Comparison of ENCODE assay signal across 11 cellular contexts in genomic region chr5:149060325-149060724, GRCh38. TPM values are rescaled to one million over a fixed set of nuclear protein-coding genes. Genes with fewer than 3 reads are reported as not detected.
A peak's percentile ranks its signal among the peaks of the same experiment; 100 is the strongest.
DNase-seq lines count a peak whose midpoint lies in the region; ATAC-seq and TF ChIP-seq lines count a peak whose summit lies in the region.
"Had no signal": no experiment of that assay in that cellular context is flagged by ENCODE, and none has a peak within 500 bp of the region (broad histone marks: within the 10 kb centered on the region; RNA-seq: fewer than 3 reads in every experiment).

No MANE protein-coding gene starts in this region.

- no peaks in the 10 kb centered on the region for H3K36me3 Mint-ChIP-seq in activated T-cell treated with anti-CD3 and anti-CD28 coated beads, Interleukin-2, amount 50 U/mL, for 4 hours (ENCODE audit: insufficient read depth)
- H3K36me3 Mint-ChIP-seq: activated naive CD8-positive, alpha-beta T cell treated with anti-CD3 and anti-CD28 coated beads for 36 hours had no signal

- peak overlapping the region; percentile 99 for H3K27ac ChIP-seq in PC-9

- peaks cover 60% of the 10 kb centered on the region for H3K4me1 ChIP-seq in PC-9 (replicated peaks; ENCODE audit: insufficient read depth)

- intact Hi-C loops in PC-9 (cut with micrococcal nuclease; ENCODE audit: unreplicated experiment): loop anchor here (5.0 kb wide), 2 partner anchors 67 to 147 kb away; no protein-coding TSS in a partner anchor

- H3K4me3 ChIP-seq in PC-9 (no peak overlapping the region), fibroblast of mammary gland (ENCODE audit: control insufficient read depth, low read depth, low read length) (no peak overlapping the region)

- no peak for ATAC-seq in GM18520 (IDR thresholded peaks at IDR 0.05; ENCODE audit: unreplicated experiment)
- no peak for ATAC-seq in activated T-cell treated with anti-CD3 and anti-CD28 coated beads, Interleukin-2, amount 50 U/mL, for 4 hours

- H3K27me3 ChIP-seq in PC-9 (ENCODE audit: insufficient read depth, low read depth): no peaks in the 10 kb centered on the region

- CTCF ChIA-PET in PC-9 (lab: Charles Lee) (no interaction called here), GM10248 (lab: Yijun Ruan, JAX) (no interaction called here)

- peak overlapping the region; percentile 72 for H3K4me2 ChIP-seq in PC-9

- H3K4me1 Mint-ChIP-seq in activated T-cell treated with anti-CD3 and anti-CD28 coated beads, Interleukin-2, amount 50 U/mL, for 4 hours (ENCODE audit: low read depth): no peaks in the 10 kb centered on the region
- H3K4me1 Mint-ChIP-seq: activated naive CD8-positive, alpha-beta T cell treated with anti-CD3 and anti-CD28 coated beads for 36 hours had no signal

- no peaks in the 10 kb centered on the region for H3K9me2 ChIP-seq in PC-9 (ENCODE audit: insufficient read depth)

- H3K79me2 ChIP-seq in PC-9 (ENCODE audit: low read depth): peaks cover 51% of the 10 kb centered on the region

- no peak overlapping the region for H3K4me3 Mint-ChIP-seq in activated T-cell treated with anti-CD3 and anti-CD28 coated beads, Interleukin-2, amount 50 U/mL, for 4 hours
- H3K4me3 Mint-ChIP-seq: activated naive CD8-positive, alpha-beta T cell treated with anti-CD3 and anti-CD28 coated beads for 36 hours; neural crest cell had no signal

- DNase-seq in HT1080 (ENCODE audit: low read depth) (peak; percentile 67), PC-9 (peak; percentile 23 to 56), fibroblast of mammary gland (ENCODE audit: low read depth) (peak; percentile 43), renal cortical epithelial cell (ENCODE audit: low read depth) (peak; percentile 75), GM10248 (ENCODE audit: extremely low spot score) (no peak)
- DNase-seq in activated T-cell treated with anti-CD3 and anti-CD28 coated beads, Interleukin-2, amount 50 U/mL, for 4 hours: no peak
- DNase-seq: activated CD4-positive, CD25-positive, alpha-beta regulatory T cell; activated naive CD8-positive, alpha-beta T cell treated with anti-CD3 and anti-CD28 coated beads for 36 hours; NCI-H526 had no signal

- TF ChIP-seq CTCF in PC-9 (conservative IDR thresholded peaks at IDR 0.05): no peak
- no peak for TF ChIP-seq CTCF in fibroblast of mammary gland (conservative IDR thresholded peaks at IDR 0.05; ENCODE audit: control insufficient read depth, insufficient read depth, low read depth, low read length)
- TF ChIP-seq CTCF in GM10248 (IDR thresholded peaks at IDR 0.05; ENCODE audit: control extremely low read depth, extremely low read depth, low read depth, missing control alignments): no peak

- H3K9me3 Mint-ChIP-seq in activated T-cell treated with anti-CD3 and anti-CD28 coated beads, Interleukin-2, amount 50 U/mL, for 4 hours: peaks cover 15% of the 10 kb centered on the region
- H3K9me3 Mint-ChIP-seq: activated naive CD8-positive, alpha-beta T cell treated with anti-CD3 and anti-CD28 coated beads for 36 hours had no signal

- H3K27me3 Mint-ChIP-seq in activated T-cell treated with anti-CD3 and anti-CD28 coated beads, Interleukin-2, amount 50 U/mL, for 4 hours (ENCODE audit: low read depth): peaks cover 9% of the 10 kb centered on the region

- peaks cover 11% of the 10 kb centered on the region; the same call in 1 of the 2 replicates for H3K9me3 ChIP-seq in PC-9 (ENCODE audit: insufficient read depth, low read depth)

- H2AFZ ChIP-seq in PC-9: no peak overlapping the region

- POLR2A ChIA-PET in PC-9 (lab: Charles Lee; ENCODE audit: unreplicated experiment) (no interaction called here), GM10248 (lab: Yijun Ruan, JAX) (no interaction called here)

- H3K36me3 ChIP-seq in PC-9 (ENCODE audit: low read depth): peaks cover 40% of the 10 kb centered on the region

- BruUV-seq in PC-9 (replicated peaks; lab: Mats Ljungman, UMichigan): no TSS peak

- no peaks in the 10 kb centered on the region for H4K20me1 ChIP-seq in PC-9 (ENCODE audit: insufficient read depth)

- H3F3A ChIP-seq in PC-9 (ENCODE audit: insufficient read depth, low read depth): peaks cover 47% of the 10 kb centered on the region

RNA-seq across cellular contexts. Expression of gene SH3TC2, which starts 2.5 kb away (rescaled TPM):
- total RNA-seq in HT1080 (2014; rRNA removed; shearing (Covaris generic)): 22.1 and 24.0 TPM in 2 replicates
- polyA plus RNA-seq in HT1080 (2015; cell fraction: cytosol; rRNA removed): 8.3 and 12.2 TPM in 2 replicates
- 61.7 and 71.3 TPM in 2 replicates for polyA plus RNA-seq in HT1080 (2015; cell fraction: nucleus; rRNA removed)
- total RNA-seq in PC-9 (2021) (32.1 and 38.8 TPM in 2 replicates), renal cortical epithelial cell (6.4 and 13.9 TPM in 2 replicates)
- not detected for total RNA-seq in activated T-cell treated with anti-CD3 and anti-CD28 coated beads, Interleukin-2, amount 50 U/mL, for 4 hours
- total RNA-seq: activated naive CD8-positive, alpha-beta T cell treated with anti-CD3 and anti-CD28 coated beads for 36 hours had no signal

Comparison
In these comparisons a context has a peak if more than half of its experiments do, and no peak if none do; other contexts are left out.
1. DNase-seq: peak in HT1080 (single experiment), PC-9 (2 of 2), fibroblast of mammary gland (single experiment) and renal cortical epithelial cell (single experiment); none in GM10248 (single experiment) and activated T-cell treated with anti-CD3 and anti-CD28 coated beads, Interleukin-2, amount 50 U/mL, for 4 hours (single experiment).